Comparison of ENCODE assay signal across 9 cellular contexts in the genomic region with DNA sequence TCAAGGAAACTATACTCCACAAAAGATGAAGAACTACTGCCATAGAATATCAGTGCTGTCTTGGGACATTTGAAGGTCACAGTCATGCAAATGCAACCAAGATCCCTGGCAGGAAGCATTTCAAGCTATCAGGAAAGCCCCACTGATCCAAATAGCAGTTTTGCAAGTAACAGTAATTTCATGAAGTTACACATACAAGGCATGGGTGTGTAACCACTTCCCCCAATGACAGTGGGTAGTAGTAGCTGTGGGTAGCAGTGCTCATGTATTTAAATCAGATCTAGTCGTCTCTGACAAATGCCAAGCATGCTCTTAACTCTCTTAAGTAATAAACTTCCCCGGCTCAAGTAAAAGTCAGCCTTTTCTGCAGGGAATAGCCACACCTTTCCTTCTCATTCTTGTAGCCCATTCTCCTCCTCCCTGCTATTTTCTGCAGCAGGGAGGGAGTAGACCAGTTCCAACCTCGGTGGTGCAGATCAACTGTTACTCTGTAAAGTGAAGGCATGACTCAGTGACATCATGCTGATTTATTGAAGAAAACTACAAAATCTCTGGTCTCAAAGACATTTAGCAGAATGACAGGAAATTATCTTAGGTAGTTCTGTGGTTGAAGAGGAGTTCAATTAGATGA.
DNase-seq lines count a peak whose midpoint lies in the region; ATAC-seq and TF ChIP-seq lines count a peak whose summit lies in the region.
"Had no signal": no experiment of that assay in that cellular context is flagged by ENCODE, and none has a peak within 500 bp of the region (broad histone marks: within the 10 kb centered on the region; RNA-seq: fewer than 3 reads in every experiment).

No MANE protein-coding gene starts in this region.

- no peak overlapping the region for H3K9ac ChIP-seq in Karpas-422 (ENCODE audit: low read length)

- CTCF ChIA-PET in WTC11 (lab: Charles Lee), result no interaction called here

- no peaks in the 10 kb centered on the region for H3K27me3 Mint-ChIP-seq in WTC11 (ENCODE audit: low read depth)
- H3K27me3 Mint-ChIP-seq: memory B cell had no signal

- POLR2A ChIA-PET in WTC11 (lab: Charles Lee), result no interaction called here

- TF ChIP-seq CTCF in epithelial cell of esophagus (IDR thresholded peaks at IDR 0.05; ENCODE audit: insufficient read depth, low read depth, low read length, missing control alignments) (no peak), WTC11 (IDR thresholded peaks at IDR 0.05) (no peak)

- H3K4me1 Mint-ChIP-seq in WTC11, result peaks cover 30% of the 10 kb centered on the region
- H3K4me1 Mint-ChIP-seq: memory B cell had no signal

- no peaks in the 10 kb centered on the region for H3K36me3 ChIP-seq in Karpas-422 (ENCODE audit: insufficient read depth, low read length)

- H3K36me3 Mint-ChIP-seq in WTC11, result no peaks in the 10 kb centered on the region
- H3K36me3 Mint-ChIP-seq: memory B cell had no signal

- H3K4me3 ChIP-seq in epithelial cell of esophagus (ENCODE audit: low read length), result no peak overlapping the region
- no peak overlapping the region for H3K4me3 ChIP-seq in Karpas-422 (ENCODE audit: low read length)

- no peaks in the 10 kb centered on the region for H3K9me3 ChIP-seq in Karpas-422 (ENCODE audit: low read length)

- H3K9me3 Mint-ChIP-seq in WTC11, result no peaks in the 10 kb centered on the region
- H3K9me3 Mint-ChIP-seq: memory B cell had no signal

- no peak overlapping the region for H3K27ac ChIP-seq in Karpas-422 (ENCODE audit: low read length)

- no peaks in the 10 kb centered on the region for H3K4me1 ChIP-seq in Karpas-422 (ENCODE audit: low read length)

- in situ Hi-C loops in Caki2 (cut with HindIII; ENCODE audit: low pct_unique_long_range_greater_than_20kb, low sequenced_read_pairs), result no loop called here

- no peaks in the 10 kb centered on the region for H3K27me3 ChIP-seq in Karpas-422 (ENCODE audit: low read length)

- DNase-seq in Caki2 (ENCODE audit: low read depth), result peak; percentile 72
- peak; percentile 45 for DNase-seq in epithelial cell of esophagus (ENCODE audit: low read depth)
- DNase-seq in HT-29 (ENCODE audit: low spot score), result no peak
- no peak for DNase-seq in Karpas-422
- no peak for DNase-seq in GDM1 (lab: John Stamatoyannopoulos, UW)
- DNase-seq in WTC11 (ENCODE audit: low spot score), result no peak

- H2AFZ ChIP-seq in Karpas-422 (ENCODE audit: low read length), result no peak overlapping the region

- no peaks in the 10 kb centered on the region for H4K20me1 ChIP-seq in Karpas-422 (ENCODE audit: insufficient read depth, low read depth, low read length)

- H3K79me2 ChIP-seq in Karpas-422 (ENCODE audit: low read length), result no peaks in the 10 kb centered on the region

- H3K9me2 ChIP-seq in Karpas-422 (replicated peaks; ENCODE audit: insufficient read depth, low read length), result no peaks in the 10 kb centered on the region

- H3K4me2 ChIP-seq in Karpas-422 (ENCODE audit: low read depth, low read length, poor library complexity, severe bottlenecking), result no peak overlapping the region

- H3K4me3 Mint-ChIP-seq in WTC11, result no peak overlapping the region
- H3K4me3 Mint-ChIP-seq: memory B cell had no signal

- ATAC-seq in GM21360 (IDR thresholded peaks at IDR 0.05; ENCODE audit: unreplicated experiment), result peak; percentile 92
- ATAC-seq in HG03439 (IDR thresholded peaks at IDR 0.05; ENCODE audit: unreplicated experiment), result peak; percentile 88
- ATAC-seq in WTC11, result no peak

- no peak overlapping the region for H3K27ac Mint-ChIP-seq in WTC11
- H3K27ac Mint-ChIP-seq: memory B cell had no signal

TF ChIP-seq in WTC11, 78 proteins besides CTCF, POLR2A, EP300 and RAD21:
- TF ChIP-seq FOXK1 (CRISPR knock-in tag; IDR thresholded peaks at IDR 0.05), result no peak
- TF ChIP-seq ZBTB21 (CRISPR knock-in tag; IDR thresholded peaks at IDR 0.05; ENCODE audit: borderline replicate concordance), result no peak
- no peak for TF ChIP-seq SMAD4 (CRISPR knock-in tag; IDR thresholded peaks at IDR 0.05)
- TF ChIP-seq FOXJ3 (CRISPR knock-in tag; IDR thresholded peaks at IDR 0.05; ENCODE audit: borderline replicate concordance), result no peak
- TF ChIP-seq, protein P1, sequence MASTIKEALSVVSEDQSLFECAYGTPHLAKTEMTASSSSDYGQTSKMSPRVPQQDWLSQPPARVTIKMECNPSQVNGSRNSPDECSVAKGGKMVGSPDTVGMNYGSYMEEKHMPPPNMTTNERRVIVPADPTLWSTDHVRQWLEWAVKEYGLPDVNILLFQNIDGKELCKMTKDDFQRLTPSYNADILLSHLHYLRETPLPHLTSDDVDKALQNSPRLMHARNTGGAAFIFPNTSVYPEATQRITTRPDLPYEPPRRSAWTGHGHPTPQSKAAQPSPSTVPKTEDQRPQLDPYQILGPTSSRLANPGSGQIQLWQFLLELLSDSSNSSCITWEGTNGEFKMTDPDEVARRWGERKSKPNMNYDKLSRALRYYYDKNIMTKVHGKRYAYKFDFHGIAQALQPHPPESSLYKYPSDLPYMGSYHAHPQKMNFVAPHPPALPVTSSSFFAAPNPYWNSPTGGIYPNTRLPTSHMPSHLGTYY (CRISPR knock-in tag; IDR thresholded peaks at IDR 0.05), result no peak
- TF ChIP-seq, protein P2, sequence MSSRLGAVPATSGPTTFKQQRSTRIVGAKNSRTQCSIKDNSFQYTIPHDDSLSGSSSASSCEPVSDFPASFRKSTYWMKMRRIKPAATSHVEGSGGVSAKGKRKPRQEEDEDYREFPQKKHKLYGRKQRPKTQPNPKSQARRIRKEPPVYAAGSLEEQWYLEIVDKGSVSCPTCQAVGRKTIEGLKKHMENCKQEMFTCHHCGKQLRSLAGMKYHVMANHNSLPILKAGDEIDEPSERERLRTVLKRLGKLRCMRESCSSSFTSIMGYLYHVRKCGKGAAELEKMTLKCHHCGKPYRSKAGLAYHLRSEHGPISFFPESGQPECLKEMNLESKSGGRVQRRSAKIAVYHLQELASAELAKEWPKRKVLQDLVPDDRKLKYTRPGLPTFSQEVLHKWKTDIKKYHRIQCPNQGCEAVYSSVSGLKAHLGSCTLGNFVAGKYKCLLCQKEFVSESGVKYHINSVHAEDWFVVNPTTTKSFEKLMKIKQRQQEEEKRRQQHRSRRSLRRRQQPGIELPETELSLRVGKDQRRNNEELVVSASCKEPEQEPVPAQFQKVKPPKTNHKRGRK (CRISPR knock-in tag; IDR thresholded peaks at IDR 0.05; ENCODE audit: borderline replicate concordance), result no peak
- TF ChIP-seq CREB1 (CRISPR knock-in tag; IDR thresholded peaks at IDR 0.05), result no peak
- no peak for TF ChIP-seq SOX15 (CRISPR knock-in tag; IDR thresholded peaks at IDR 0.05)
- TF ChIP-seq SMAD3 (CRISPR knock-in tag; IDR thresholded peaks at IDR 0.05; ENCODE audit: borderline replicate concordance), result no peak
- no peak for TF ChIP-seq KAT7 (CRISPR knock-in tag; IDR thresholded peaks at IDR 0.05; ENCODE audit: borderline replicate concordance)
- no peak for TF ChIP-seq ZNF263 (CRISPR knock-in tag; IDR thresholded peaks at IDR 0.05; ENCODE audit: low read depth)
- no peak for TF ChIP-seq GRHL2 (CRISPR knock-in tag; IDR thresholded peaks at IDR 0.05; ENCODE audit: insufficient replicate concordance, severe bottlenecking)
- TF ChIP-seq ZNF219 (CRISPR knock-in tag; IDR thresholded peaks at IDR 0.05; ENCODE audit: borderline replicate concordance), result no peak
- no peak for TF ChIP-seq ZNF232 (CRISPR knock-in tag; IDR thresholded peaks at IDR 0.05)
- TF ChIP-seq, protein P3, sequence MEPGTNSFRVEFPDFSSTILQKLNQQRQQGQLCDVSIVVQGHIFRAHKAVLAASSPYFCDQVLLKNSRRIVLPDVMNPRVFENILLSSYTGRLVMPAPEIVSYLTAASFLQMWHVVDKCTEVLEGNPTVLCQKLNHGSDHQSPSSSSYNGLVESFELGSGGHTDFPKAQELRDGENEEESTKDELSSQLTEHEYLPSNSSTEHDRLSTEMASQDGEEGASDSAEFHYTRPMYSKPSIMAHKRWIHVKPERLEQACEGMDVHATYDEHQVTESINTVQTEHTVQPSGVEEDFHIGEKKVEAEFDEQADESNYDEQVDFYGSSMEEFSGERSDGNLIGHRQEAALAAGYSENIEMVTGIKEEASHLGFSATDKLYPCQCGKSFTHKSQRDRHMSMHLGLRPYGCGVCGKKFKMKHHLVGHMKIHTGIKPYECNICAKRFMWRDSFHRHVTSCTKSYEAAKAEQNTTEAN (CRISPR knock-in tag; IDR thresholded peaks at IDR 0.05), result no peak
- TF ChIP-seq PRRX2 (CRISPR knock-in tag; IDR thresholded peaks at IDR 0.05), result no peak
- no peak for TF ChIP-seq CBFB (CRISPR knock-in tag; IDR thresholded peaks at IDR 0.05; ENCODE audit: low read depth)

Comparison
In these comparisons a context has a peak if more than half of its experiments do, and no peak if none do; other contexts are left out.
1. DNase-seq: peak in Caki2 (single experiment) and epithelial cell of esophagus (single experiment); none in HT-29 (single experiment), Karpas-422 (single experiment), GDM1 (single experiment) and WTC11 (single experiment).